Comparison of ENCODE assay signal across 8 cellular contexts in the genomic region with DNA sequence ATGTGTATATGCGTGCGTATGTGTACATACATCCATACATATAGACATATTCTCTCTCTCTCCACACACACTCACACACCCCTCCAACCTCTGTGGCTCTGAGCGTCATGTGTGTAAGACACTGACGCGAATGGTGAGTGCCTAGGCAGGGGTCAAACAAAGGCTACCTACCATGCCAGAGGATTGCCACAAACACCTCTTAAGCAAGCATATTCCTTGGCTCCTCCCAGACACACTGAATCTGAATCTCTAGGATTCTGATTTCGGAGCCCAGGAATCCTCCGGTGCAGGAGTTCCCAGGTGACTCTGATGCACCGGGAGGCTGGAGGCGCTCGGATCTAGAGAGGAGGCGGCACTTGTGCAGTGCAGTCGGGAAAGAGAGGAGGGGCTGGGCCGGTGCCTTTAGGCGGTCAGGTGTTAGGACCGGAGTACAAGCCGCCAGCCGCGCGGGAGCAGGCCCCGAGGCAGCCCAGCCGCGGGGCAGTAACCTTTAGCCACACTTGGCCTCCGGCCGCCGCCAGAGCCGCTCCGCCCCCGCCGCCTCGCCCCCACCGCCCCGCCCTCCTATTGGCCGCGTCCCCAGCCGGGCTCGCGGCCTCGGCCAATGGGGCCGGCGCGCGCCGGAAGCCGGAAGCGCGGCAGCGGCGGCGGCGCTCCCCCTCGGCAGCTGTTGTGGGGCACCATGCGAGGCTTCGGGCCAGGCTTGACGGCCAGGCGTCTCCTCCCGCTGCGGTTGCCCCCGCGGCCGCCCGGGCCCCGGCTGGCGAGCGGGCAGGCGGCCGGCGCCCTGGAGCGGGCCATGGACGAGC. TPM values are rescaled to one million over a fixed set of nuclear protein-coding genes. Genes with fewer than 3 reads are reported as not detected.
A peak's percentile ranks its signal among the peaks of the same experiment; 100 is the strongest.
DNase-seq lines count a peak whose midpoint lies in the region; ATAC-seq and TF ChIP-seq lines count a peak whose summit lies in the region.

Gene MLYCD, plus strand, starts transcription at position 653 of the 809 bp plus-strand sequence. Its CDS starts 30 bp downstream, at position 683.

- peaks cover 5% of the 10 kb centered on the region for H3K4me1 ChIP-seq in IMR-90 (ENCODE audit: control insufficient read depth, insufficient read depth, low read length)
- H3K4me1 ChIP-seq in suprapubic skin, result peaks cover 24% of the 10 kb centered on the region

- no peaks in the 10 kb centered on the region for H3K36me3 ChIP-seq in IMR-90 (ENCODE audit: control insufficient read depth, insufficient read depth, low read length)
- no peaks in the 10 kb centered on the region for H3K36me3 ChIP-seq in suprapubic skin

- H2AK5ac ChIP-seq in IMR-90 (ENCODE audit: low read depth, low read length), result peak within 1 kb of the TSS; percentile 35; the same call in 1 of the 2 replicates

- ATAC-seq in GM21528 (IDR thresholded peaks at IDR 0.05; ENCODE audit: low FRiP score, unreplicated experiment) (peak; percentile 90), IMR-90 (ENCODE audit: low read depth) (peak; percentile 92), omental fat pad (ENCODE audit: low FRiP score) (peak; percentile 94)

- H4K8ac ChIP-seq in IMR-90 (ENCODE audit: low read depth in 2 of 2, low read length in 2 of 2), result peak within 1 kb of the TSS; percentile 53 to 86

- H3K18ac ChIP-seq in IMR-90 (ENCODE audit: low read depth, low read length), result 0 out of 2 replicates have a peak within 1 kb of the TSS, but pooled peaks have one; percentile 10

- H2BK15ac ChIP-seq in IMR-90 (ENCODE audit: low read depth, low read length), result no peak within 1 kb of the TSS

- CTCF ChIA-PET in IMR-90 (lab: Yijun Ruan, JAX), result no interaction called here

- peaks cover 28 to 35% of the 10 kb centered on the region in 2 experiments for H3K79me1 ChIP-seq in IMR-90 (ENCODE audit: low read depth in 1 of 2, low read length in 2 of 2)

- no peaks in the 10 kb centered on the region for H3K9me3 ChIP-seq in IMR-90 (ENCODE audit: control insufficient read depth, insufficient read depth, low read length)
- H3K9me3 ChIP-seq in suprapubic skin, result no peaks in the 10 kb centered on the region

- peak; percentile 59; the same call in 1 of the 2 replicates for TF ChIP-seq POLR2A in IMR-90 (IDR thresholded peaks at IDR 0.05; ENCODE audit: low read depth, low read length)
- TF ChIP-seq POLR2A in suprapubic skin (IDR thresholded peaks at IDR 0.05), result peak; percentile 32 to 55

- TF ChIP-seq EP300 in suprapubic skin (IDR thresholded peaks at IDR 0.05), result peak; percentile 43

- peak within 1 kb of the TSS; percentile 12; the same call in 1 of the 2 replicates for H4K91ac ChIP-seq in IMR-90 (ENCODE audit: insufficient read depth, low read depth, low read length)

- DNase-seq in Daoy (ENCODE audit: low read depth), result peak; percentile 84
- peak; percentile 58 for DNase-seq in IMR-90
- DNase-seq in SK-N-DZ (ENCODE audit: low spot score), result peak; percentile 68
- peak; percentile 72 for DNase-seq in activated naive CD4-positive, alpha-beta T cell treated with anti-CD3 and anti-CD28 coated beads, Interleukin-2, amount 50 U/mL, for 16 hours
- peak; percentile 88 for DNase-seq in globus pallidus (ENCODE audit: low spot score)
- peak; percentile 44 for DNase-seq in omental fat pad (ENCODE audit: low spot score)
- DNase-seq in suprapubic skin (ENCODE audit: low spot score in 2 of 2), result peak; percentile 89 to 91

- H4K20me1 ChIP-seq in IMR-90 (ENCODE audit: insufficient read depth, low read length), result peaks cover 20% of the 10 kb centered on the region; the same call in 1 of the 2 replicates

- no peak for TF ChIP-seq CTCF in IMR-90 (conservative IDR thresholded peaks at IDR 0.05; ENCODE audit: low read depth, low read length)
- TF ChIP-seq CTCF in omental fat pad (IDR thresholded peaks at IDR 0.05), result no peak
- TF ChIP-seq CTCF in suprapubic skin (IDR thresholded peaks at IDR 0.05), result no peak

- peaks cover 15% of the 10 kb centered on the region for H3K9me1 ChIP-seq in IMR-90 (ENCODE audit: insufficient read depth, low read length)

- peak within 1 kb of the TSS; percentile 98 for H2AFZ ChIP-seq in IMR-90 (replicated peaks; ENCODE audit: low read length, poor library complexity)

- peak within 1 kb of the TSS; percentile 83 for H3K4me2 ChIP-seq in IMR-90 (ENCODE audit: low read depth, low read length)

- POLR2A ChIA-PET in IMR-90 (lab: Charles Lee; ENCODE audit: unreplicated experiment), result no interaction called here

- 0 out of 2 replicates have a peak within 1 kb of the TSS, but pooled peaks have one; percentile 57 for H2BK120ac ChIP-seq in IMR-90 (ENCODE audit: low read depth, low read length)

- H3K27ac ChIP-seq in IMR-90 (ENCODE audit: insufficient read depth, low read length) (peak within 1 kb of the TSS; percentile 6), suprapubic skin (peak within 1 kb of the TSS; percentile 94)

- intact Hi-C loops in IMR-90 (cut with micrococcal nuclease), result no loop called here

- WGBS in IMR-90 (ENCODE audit: extremely low coverage in 2 of 2, insufficient read length in 1 of 2), 2 experiments, result 4% methylated on average over 13 of the region's 69 CpGs; no CpG with 5 or more reads in 1 of the 2 experiments
- 9% methylated on average over 27 of the region's 69 CpGs for WGBS in suprapubic skin

- no peak for TF ChIP-seq RAD21 in IMR-90 (IDR thresholded peaks at IDR 0.05; ENCODE audit: low read length)

- no TSS peak for BruUV-seq in IMR-90 (replicated peaks; lab: Mats Ljungman, UMichigan)

- dilution Hi-C loops in IMR-90 (cut with HindIII; ENCODE audit: low sequenced_read_pairs, unreplicated experiment), result no loop called here

- in situ Hi-C loops in IMR-90 (cut with MboI; ENCODE audit: low sequenced_read_pairs), result no loop called here

- H2AK9ac ChIP-seq in IMR-90 (replicated peaks; ENCODE audit: low read depth, low read length, poor library complexity), result peak within 1 kb of the TSS; percentile 80

- H3K4me3 ChIP-seq in IMR-90 (ENCODE audit: insufficient read depth, low read depth, low read length) (peak within 1 kb of the TSS; percentile 94), suprapubic skin (peak within 1 kb of the TSS; percentile 94)

- H3K23ac ChIP-seq in IMR-90 (ENCODE audit: low read depth, low read length), result peak within 1 kb of the TSS; percentile 84

- H3K27me3 ChIP-seq in IMR-90 (ENCODE audit: control insufficient read depth, insufficient read depth, low read length), result no peaks in the 10 kb centered on the region
- no peaks in the 10 kb centered on the region for H3K27me3 ChIP-seq in suprapubic skin

- H4K5ac ChIP-seq in IMR-90 (ENCODE audit: low read depth, low read length), result peak within 1 kb of the TSS; percentile 81

- peak within 1 kb of the TSS; percentile 33; the same call in 1 of the 2 replicates for H2BK20ac ChIP-seq in IMR-90 (ENCODE audit: low read depth, low read length)

- peak within 1 kb of the TSS; percentile 68 for H3K14ac ChIP-seq in IMR-90 (replicated peaks; ENCODE audit: low read depth, low read length)

- peak within 1 kb of the TSS; percentile 19 for H3K9ac ChIP-seq in IMR-90 (ENCODE audit: low read depth, low read length)

- peak within 1 kb of the TSS; percentile 37 for H2BK5ac ChIP-seq in IMR-90 (ENCODE audit: low read depth, low read length, poor library complexity, severe bottlenecking)

- H3K4ac ChIP-seq in IMR-90 (ENCODE audit: low read depth, low read length), result peak within 1 kb of the TSS; percentile 75

- H3K56ac ChIP-seq in IMR-90 (ENCODE audit: extremely low read depth, insufficient read depth, low read length), result no peak within 1 kb of the TSS

TF ChIP-seq in IMR-90, 13 proteins besides CTCF, POLR2A, EP300 and RAD21:
- TF ChIP-seq CHD1 (IDR thresholded peaks at IDR 0.05; ENCODE audit: low read depth, low read length) (no peak), MAZ (IDR thresholded peaks at IDR 0.05; ENCODE audit: borderline replicate concordance, low read depth, low read length) (peak; percentile 65; the same call in 1 of the 2 replicates), ELK1 (IDR thresholded peaks at IDR 0.05; ENCODE audit: borderline replicate concordance, low read depth, low read length) (no peak), RCOR1 (IDR thresholded peaks at IDR 0.05; ENCODE audit: insufficient replicate concordance, low read length) (no peak), SMC3 (IDR thresholded peaks at IDR 0.05; ENCODE audit: low read depth, low read length) (no peak)

RNA-seq across cellular contexts. Expression of gene MLYCD, which starts in this region (rescaled TPM):
- 1.6 and 2.5 TPM in 2 replicates for total RNA-seq in Daoy (2014; rRNA removed; shearing (Covaris generic))
- 1.9 and 2.7 TPM in 2 replicates for total RNA-seq in IMR-90 (2012; rRNA removed)
- polyA plus RNA-seq in IMR-90 (2012; rRNA removed), result 1.9 TPM in 2 replicates
- polyA plus RNA-seq in IMR-90 (2012; cell fraction: cytosol; rRNA removed), result 1.3 and 1.5 TPM in 2 replicates
- 4.7 and 4.8 TPM in 2 replicates for polyA plus RNA-seq in IMR-90 (2012; cell fraction: nucleus; rRNA removed; ENCODE audit: low replicate concordance)
- 3.0 and 3.6 TPM in 2 replicates for polyA plus RNA-seq in SK-N-DZ (2014; cell fraction: cytosol; rRNA removed)
- 5.4 and 5.7 TPM in 2 replicates for polyA plus RNA-seq in SK-N-DZ (2014; cell fraction: nucleus; rRNA removed)
- total RNA-seq in omental fat pad, result 10 to 100 TPM in 2 of 4 donors, 1 to 10 TPM in 2; 8.4 to 17.8 (median 10.6) TPM
- total RNA-seq in suprapubic skin, result 10 to 100 TPM in 1 of 4 donors, 1 to 10 TPM in 3; 4.4 to 23.7 (median 5.7) TPM

Comparison
In these comparisons a context has a peak if more than half of its experiments do, and no peak if none do; other contexts are left out.
1. Peak in every context shown above with its lines: DNase-seq, ATAC-seq, H3K4me3 ChIP-seq and H3K27ac ChIP-seq.